In genomic region chr3:112773864-112774263, GRCh38 we compare ENCODE assay signal across 10 cellular contexts.
DNase-seq lines count a peak whose midpoint lies in the region; ATAC-seq, FAIRE-seq and TF ChIP-seq lines count a peak whose summit lies in the region.
"Had no signal": no experiment of that assay in that cellular context is flagged by ENCODE, and none has a peak within 500 bp of the region (broad histone marks: within the 10 kb centered on the region; RNA-seq: fewer than 3 reads in every experiment).

No MANE protein-coding gene starts in this region.

- H3K9ac ChIP-seq in mammary epithelial cell (ENCODE audit: insufficient read depth, low read length): peak overlapping the region; percentile 60

- no peaks in the 10 kb centered on the region for H3K79me2 ChIP-seq in mammary epithelial cell (ENCODE audit: insufficient read depth, low read length)

- H3K36me3 ChIP-seq in mammary epithelial cell (ENCODE audit: insufficient read depth, low read length) (no peaks in the 10 kb centered on the region), upper lobe of left lung (no peaks in the 10 kb centered on the region), sigmoid colon (no peaks in the 10 kb centered on the region)
- H3K36me3 ChIP-seq: cardiac muscle cell had no signal

- BruUV-seq in mammary epithelial cell (replicated peaks; lab: Mats Ljungman, UMichigan): no TSS peak

- ATAC-seq in upper lobe of left lung (ENCODE audit: low FRiP score in 2 of 2): no peak

- H3K4me2 ChIP-seq in mammary epithelial cell (ENCODE audit: insufficient read depth, low read depth, low read length): peak overlapping the region; percentile 34

- H3K27ac ChIP-seq in mammary epithelial cell (ENCODE audit: insufficient read depth, low read depth, low read length) (peak overlapping the region; percentile 95), upper lobe of left lung (no peak overlapping the region), sigmoid colon (no peak overlapping the region)
- H3K27ac ChIP-seq: cardiac muscle cell had no signal

- TF ChIP-seq EP300 in upper lobe of left lung (IDR thresholded peaks at IDR 0.05) (no peak), sigmoid colon (IDR thresholded peaks at IDR 0.05) (no peak)

- CTCF ChIA-PET in mammary epithelial cell (lab: Charles Lee; ENCODE audit: low non-redundant PET): no interaction called here

- TF ChIP-seq CTCF in mammary epithelial cell (conservative IDR thresholded peaks at IDR 0.05 in 1 of 2, IDR thresholded peaks at IDR 0.05 in 1 of 2; ENCODE audit: extremely low read depth in 1 of 2, insufficient read depth in 1 of 2, low read depth in 1 of 2, low read length in 2 of 2) (no peak), foreskin fibroblast (IDR thresholded peaks at IDR 0.05; ENCODE audit: low read depth, low read length) (no peak), upper lobe of left lung (IDR thresholded peaks at IDR 0.05) (no peak), sigmoid colon (IDR thresholded peaks at IDR 0.05) (no peak)

- H3K9me3 ChIP-seq in mammary epithelial cell (replicated peaks; ENCODE audit: insufficient read depth, low read length): no peaks in the 10 kb centered on the region
- no peaks in the 10 kb centered on the region for H3K9me3 ChIP-seq in upper lobe of left lung
- no peaks in the 10 kb centered on the region for H3K9me3 ChIP-seq in sigmoid colon

- no peak overlapping the region for H2AFZ ChIP-seq in mammary epithelial cell (ENCODE audit: low read depth, low read length)

- H4K20me1 ChIP-seq in mammary epithelial cell (ENCODE audit: insufficient read depth, low read length): no peaks in the 10 kb centered on the region

- H3K27me3 ChIP-seq in mammary epithelial cell (ENCODE audit: insufficient read depth, low read length) (no peaks in the 10 kb centered on the region), upper lobe of left lung (no peaks in the 10 kb centered on the region), sigmoid colon (no peaks in the 10 kb centered on the region)

- WGBS in mammary epithelial cell (ENCODE audit: low coverage, missing lambda C conversion rate): 20% methylated on average over 6 of the region's 6 CpGs
- WGBS in upper lobe of left lung, 2 donors: 62 to 68% methylated on average over 6 of the region's 6 CpGs
- 16 to 47% methylated on average over 6 of the region's 6 CpGs for WGBS in sigmoid colon, 2 donors

- FAIRE-seq in GM19239 (lab: Jason Lieb, UNC): peak; percentile 45
- FAIRE-seq: islet of Langerhans had no signal

- no peak for TF ChIP-seq POLR2A in upper lobe of left lung (IDR thresholded peaks at IDR 0.05)
- TF ChIP-seq POLR2A in sigmoid colon (IDR thresholded peaks at IDR 0.05): no peak

- dilution Hi-C loops in mammary epithelial cell (cut with HindIII; ENCODE audit: low sequenced_read_pairs): no loop called here

- intact Hi-C loops in mammary epithelial cell (cut with micrococcal nuclease): loop anchor here (1.0 to 10.0 kb wide), 5 partner anchors 27 to 971 kb away; partner anchors contain the start of genes ATP6V1A and NAA50
- intact Hi-C loops in sigmoid colon (cut with DNase I): no loop called here

- in situ Hi-C loops in mammary epithelial cell (cut with MboI; ENCODE audit: low sequenced_read_pairs in 2 of 2): no loop called here

- H3K4me1 ChIP-seq in mammary epithelial cell (ENCODE audit: insufficient read depth, low read length) (peaks cover 64% of the 10 kb centered on the region), upper lobe of left lung (peaks cover 0 to 9% (median 3%) of the 10 kb centered on the region in 4 donors), sigmoid colon (peaks cover 0 to 32% (median 19%) of the 10 kb centered on the region in 4 donors)

- DNase-seq in A172 (ENCODE audit: low spot score) (peak; percentile 68), GM19239 (ENCODE audit: insufficient read length, low spot score) (no peak), NCI-H226 (peak; percentile 70), mammary epithelial cell (peak; percentile 97), DMS153 (lab: John Stamatoyannopoulos, UW) (no peak), foreskin fibroblast (no peak), upper lobe of left lung (no peak), sigmoid colon (no peak)

- no peak overlapping the region for H3K4me3 ChIP-seq in mammary epithelial cell (replicated peaks in 1 of 3; ENCODE audit: insufficient read depth in 1 of 3, low read depth in 2 of 3, low read length in 3 of 3)
- no peak overlapping the region for H3K4me3 ChIP-seq in foreskin fibroblast (ENCODE audit: low read depth in 1 of 2, low read length in 2 of 2)
- H3K4me3 ChIP-seq in upper lobe of left lung: no peak overlapping the region
- H3K4me3 ChIP-seq in sigmoid colon: no peak overlapping the region
- H3K4me3 ChIP-seq: cardiac muscle cell had no signal

Comparison
In these comparisons a context has a peak if more than half of its experiments do, and no peak if none do; other contexts are left out.
1. DNase-seq: peak in A172 (single experiment), NCI-H226 (single experiment) and mammary epithelial cell (single experiment); none in GM19239 (single experiment), DMS153 (single experiment), foreskin fibroblast (0 of 2), upper lobe of left lung (0 of 2) and sigmoid colon (single experiment).